Comparison of ENCODE assay signal across 13 cellular contexts in genomic region chr11:106642331-106642730, GRCh38.
DNase-seq lines count a peak whose midpoint lies in the region; ATAC-seq and TF ChIP-seq lines count a peak whose summit lies in the region.
"Had no signal": no experiment of that assay in that cellular context is flagged by ENCODE, and none has a peak within 500 bp of the region (broad histone marks: within the 10 kb centered on the region; RNA-seq: fewer than 3 reads in every experiment).

No MANE protein-coding gene starts in this region.

- TF ChIP-seq CTCF in cardiac fibroblast (IDR thresholded peaks at IDR 0.05; ENCODE audit: low read depth, low read length): no peak

- no peak for ATAC-seq in GM21717 (IDR thresholded peaks at IDR 0.05; ENCODE audit: unreplicated experiment)
- ATAC-seq in GM18909 (IDR thresholded peaks at IDR 0.05; ENCODE audit: poor library complexity, unreplicated experiment): no peak

- in situ Hi-C loops in G401 (cut with HindIII; ENCODE audit: low sequenced_read_pairs): no loop called here

- H3K4me3 ChIP-seq in cardiac fibroblast (replicated peaks in 1 of 2; ENCODE audit: low read depth in 2 of 2, low read length in 2 of 2): no peak overlapping the region

- DNase-seq in M059J (ENCODE audit: low read depth) (peak; percentile 55), cardiac fibroblast (ENCODE audit: low read depth in 2 of 2) (peak; percentile 0 to 37), fibroblast of the conjunctiva (ENCODE audit: low read depth) (peak; percentile 1), G401 (ENCODE audit: low spot score) (no peak), LoVo (ENCODE audit: low spot score) (no peak)
- DNase-seq: BE2C; CD4-positive, alpha-beta T cell; KG1; MM.1S; NCI-H1092 treated with DMSO at 0.1 percent for 48 hours; NCI-H69 had no signal

Comparison
In these comparisons a context has a peak if more than half of its experiments do, and no peak if none do; other contexts are left out.
1. DNase-seq: peak in M059J (single experiment), cardiac fibroblast (2 of 2) and fibroblast of the conjunctiva (single experiment); none in G401 (single experiment) and LoVo (single experiment).